Comparison of ENCODE assay signal across 31 cellular contexts in the genomic region with DNA sequence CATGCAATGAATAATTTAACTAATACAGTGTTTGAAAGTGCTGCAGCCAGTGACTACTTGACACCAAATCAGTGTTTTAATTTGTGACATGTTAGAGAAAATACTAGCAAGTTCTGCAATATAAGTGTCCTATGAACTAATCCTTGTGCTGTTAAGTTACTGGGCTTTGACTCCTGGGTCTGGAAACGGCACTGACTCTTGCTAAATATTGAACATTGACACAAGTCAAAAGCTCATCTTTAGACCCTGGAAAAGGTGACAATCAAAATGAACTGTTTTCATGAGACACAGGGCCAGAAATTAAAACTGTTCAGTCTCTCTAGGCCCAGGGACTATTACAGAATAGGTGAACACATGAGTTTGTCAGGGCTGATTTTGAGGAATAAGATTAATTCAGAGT.
"Had no signal": no experiment of that assay in that cellular context is flagged by ENCODE, and none has a peak within 500 bp of the region (broad histone marks: within the 10 kb centered on the region; RNA-seq: fewer than 3 reads in every experiment).

No MANE protein-coding gene starts in this region.

- H3K4me1 ChIP-seq: ascending aorta had no signal

- H3K4me3 ChIP-seq: ascending aorta, cardiac muscle cell had no signal

- H3K27me3 ChIP-seq: ascending aorta, cardiac muscle cell had no signal

- H3K27ac ChIP-seq: ascending aorta, cardiac muscle cell, WERI-Rb-1 had no signal

- H3K36me3 ChIP-seq: ascending aorta, cardiac muscle cell, WERI-Rb-1 had no signal

- DNase-seq: activated CD4-positive, alpha-beta memory T cell treated with anti-CD3 and anti-CD28 coated beads, Interleukin-2, amount 10 ng/mL, durations not matched to agents 7 days and 5 days; activated CD4-positive, alpha-beta T cell treated with anti-CD3 and anti-CD28 coated beads for 1 hour; activated CD4-positive, alpha-beta T cell treated with anti-CD3 and anti-CD28 coated beads for 36 hours; activated CD4-positive, alpha-beta T cell treated with anti-CD3 and anti-CD28 coated beads for 48 hours; activated CD4-positive, alpha-beta T cell treated with anti-CD3 and anti-CD28 coated beads, Interleukin-2, amount 10 ng/mL, durations not matched to agents 7 days and 5 days; activated CD4-positive, alpha-beta T cell treated with anti-CD3 and anti-CD28 coated beads, Interleukin-2, amount 50 U/mL, for 48 hours; activated CD4-positive, CD25-positive, alpha-beta regulatory T cell; activated CD8-positive, alpha-beta memory T cell treated with anti-CD3 and anti-CD28 coated beads for 24 hours; activated CD8-positive, alpha-beta memory T cell treated with anti-CD3 and anti-CD28 coated beads, Interleukin-2, amount 10 ng/mL, durations not matched to agents 7 days and 5 days; activated CD8-positive, alpha-beta memory T cell treated with anti-CD3 and anti-CD28 coated beads, Interleukin-2, amount 50 U/mL, for 48 hours; activated CD8-positive, alpha-beta T cell treated with anti-CD3 and anti-CD28 coated beads, Interleukin-2, amount 10 ng/mL, durations not matched to agents 7 days and 5 days; activated effector memory CD4-positive, alpha-beta T cell treated with Interleukin-2 at 50 U/mL for 16 hours; activated gamma-delta T cell; activated naive CD4-positive, alpha-beta T cell treated with anti-CD3 and anti-CD28 coated beads, Interleukin-2, amount 10 ng/mL, durations not matched to agents 7 days and 5 days; activated naive CD4-positive, alpha-beta T cell treated with Interleukin-2 at 50 U/mL for 16 hours; activated naive CD8-positive, alpha-beta T cell treated with anti-CD3 and anti-CD28 coated beads, Interleukin-2, amount 10 ng/mL, durations not matched to agents 7 days and 5 days; activated naive CD8-positive, alpha-beta T cell treated with anti-CD3 and anti-CD28 coated beads, Interleukin-2, amount 50 U/mL, for 24 hours; activated T-cell treated with anti-CD3 and anti-CD28 coated beads, Interleukin-2, amount 50 U/mL, for 24 hours; activated T-cell treated with anti-CD3 and anti-CD28 coated beads, Interleukin-2, amount 50 U/mL, for 48 hours; amygdala; anterior cingulate cortex; caudate nucleus; cerebellar nuclear complex; T-helper 1 cell; T-helper 2 cell; T-helper 9 cell; WERI-Rb-1 had no signal

- ATAC-seq: activated CD4-positive, alpha-beta T cell treated with anti-CD3 and anti-CD28 coated beads for 36 hours; activated CD4-positive, CD25-positive, alpha-beta regulatory T cell treated with anti-CD3 and anti-CD28 coated beads, Interleukin-2, amount 50 U/mL, for 24 hours; activated CD8-positive, alpha-beta memory T cell treated with anti-CD3 and anti-CD28 coated beads, Interleukin-2, amount 10 ng/mL, durations not matched to agents 7 days and 5 days; activated CD8-positive, alpha-beta T cell treated with anti-CD3 and anti-CD28 coated beads, Interleukin-2, amount 10 ng/mL, durations not matched to agents 7 days and 5 days; activated naive CD8-positive, alpha-beta T cell treated with anti-CD3 and anti-CD28 coated beads, Interleukin-2, amount 50 U/mL, for 24 hours; WTC11 had no signal

- H3K9me3 ChIP-seq: ascending aorta had no signal
